In the genomic region with DNA sequence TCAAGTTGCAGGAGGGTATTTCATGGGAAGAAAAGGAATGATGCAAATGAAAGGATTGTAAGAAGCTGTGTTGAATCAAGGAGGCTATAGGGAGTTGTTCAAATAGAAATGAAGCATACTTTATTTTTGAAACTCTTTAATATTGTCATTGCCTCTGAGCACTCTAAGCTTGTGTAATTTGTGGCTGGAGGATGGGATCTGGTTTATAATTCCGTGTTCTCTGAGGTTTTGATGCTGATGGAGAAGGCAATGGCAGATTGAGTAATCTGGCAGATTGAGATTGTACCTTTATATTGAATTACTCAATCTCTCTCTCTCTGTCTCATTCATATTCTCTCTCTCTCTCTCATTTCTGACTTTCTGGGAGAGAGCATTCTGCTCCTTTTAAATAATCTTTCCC, we compare ENCODE assay signal across 23 cellular contexts.
DNase-seq lines count a peak whose midpoint lies in the region; ATAC-seq, FAIRE-seq and TF ChIP-seq lines count a peak whose summit lies in the region.
"Had no signal": no experiment of that assay in that cellular context is flagged by ENCODE, and none has a peak within 500 bp of the region (broad histone marks: within the 10 kb centered on the region; RNA-seq: fewer than 3 reads in every experiment).

No MANE protein-coding gene starts in this region.

- FAIRE-seq in bronchial epithelial cell (lab: Jason Lieb, UNC): no peak
- FAIRE-seq: A204.1, GM12878, GM19239, H1 had no signal

- peaks cover 0 to 8% (median 0%) of the 10 kb centered on the region in 3 donors for H3K9me3 ChIP-seq in gastroesophageal sphincter
- H3K9me3 ChIP-seq in gastrocnemius medialis: no peaks in the 10 kb centered on the region
- no peaks in the 10 kb centered on the region for H3K9me3 ChIP-seq in vagina
- H3K9me3 ChIP-seq: BE2C had no signal

- 36 to 63% methylated on average over 1 of the region's 1 CpG for WGBS in gastroesophageal sphincter (ENCODE audit: low coverage in 1 of 2), 2 donors

- peak; percentile 37 for ATAC-seq in gastroesophageal sphincter
- peak; percentile 52 to 63 for ATAC-seq in gastrocnemius medialis
- ATAC-seq in GM18858 (IDR thresholded peaks at IDR 0.05; ENCODE audit: unreplicated experiment): no peak
- ATAC-seq in HG02571 (IDR thresholded peaks at IDR 0.05; ENCODE audit: unreplicated experiment): no peak
- ATAC-seq: GM12878 had no signal

- H3K27ac ChIP-seq in gastroesophageal sphincter (peak overlapping the region in 1 of 4 donors; percentile 24), gastrocnemius medialis (peak overlapping the region in 2 of 4 donors; percentile 25 to 41), vagina (peak overlapping the region; percentile 10)
- H3K27ac ChIP-seq: HL-60 had no signal

- in situ Hi-C loops in gastrocnemius medialis (cut with MboI; ENCODE audit: low sequenced_read_pairs in 4 of 4): no loop called here

- intact Hi-C loops in gastrocnemius medialis (cut with DNase I; ENCODE audit: low total_unique reads) (loop anchor here (5.0 kb wide), 2 partner anchors 55 to 75 kb away; no protein-coding TSS in a partner anchor), vagina (cut with DNase I) (no loop called here)

- H3K36me3 ChIP-seq in bronchial epithelial cell (ENCODE audit: control insufficient read depth, insufficient read depth, low read length) (no peaks in the 10 kb centered on the region), gastroesophageal sphincter (no peaks in the 10 kb centered on the region), gastrocnemius medialis (no peaks in the 10 kb centered on the region), vagina (no peaks in the 10 kb centered on the region)
- H3K36me3 ChIP-seq: BE2C had no signal

- TF ChIP-seq CTCF in bronchial epithelial cell (IDR thresholded peaks at IDR 0.05; ENCODE audit: insufficient read depth, low read length, severe bottlenecking): no peak
- no peak for TF ChIP-seq CTCF in gastroesophageal sphincter (IDR thresholded peaks at IDR 0.05)
- TF ChIP-seq CTCF in gastrocnemius medialis (IDR thresholded peaks at IDR 0.05 in 4 of 5, conservative IDR thresholded peaks at IDR 0.05 in 1 of 5): no peak
- TF ChIP-seq CTCF in vagina (IDR thresholded peaks at IDR 0.05): no peak

- TF ChIP-seq POLR2A in gastroesophageal sphincter (IDR thresholded peaks at IDR 0.05) (no peak), gastrocnemius medialis (IDR thresholded peaks at IDR 0.05) (no peak), vagina (IDR thresholded peaks at IDR 0.05) (no peak)

- TF ChIP-seq EP300 in gastroesophageal sphincter (IDR thresholded peaks at IDR 0.05): no peak

- H3K4me3 ChIP-seq in bronchial epithelial cell (ENCODE audit: low read depth, low read length) (no peak overlapping the region), gastroesophageal sphincter (no peak overlapping the region), gastrocnemius medialis (no peak overlapping the region), vagina (no peak overlapping the region)
- H3K4me3 ChIP-seq: GM12878 had no signal

- DNase-seq in bronchial epithelial cell (ENCODE audit: low read depth) (peak; percentile 51), gastrocnemius medialis (no peak), vagina (ENCODE audit: extremely low spot score in 2 of 2) (no peak), activated gamma-delta T cell treated with Interleukin-2 at 50 U/mL for 16 hours (no peak)
- DNase-seq: ACHN; BE2C; C1 segment of cervical spinal cord; CD4-positive, CD25-positive, alpha-beta regulatory T cell; CD8-positive, alpha-beta memory T cell; COR-L47; DMS 273 treated with DMSO at 0.1 percent for 48 hours; DMS53; DND-41; EL; H9 had no signal

- H3K4me1 ChIP-seq in gastroesophageal sphincter (no peaks in the 10 kb centered on the region), gastrocnemius medialis (no peaks in the 10 kb centered on the region), vagina (peaks cover 18% of the 10 kb centered on the region)
- H3K4me1 ChIP-seq: BE2C had no signal

- no peaks in the 10 kb centered on the region for H3K27me3 ChIP-seq in bronchial epithelial cell (ENCODE audit: control insufficient read depth, insufficient read depth, low read length)
- no peaks in the 10 kb centered on the region for H3K27me3 ChIP-seq in gastroesophageal sphincter
- H3K27me3 ChIP-seq in gastrocnemius medialis: no peaks in the 10 kb centered on the region
- no peaks in the 10 kb centered on the region for H3K27me3 ChIP-seq in vagina
- H3K27me3 ChIP-seq: BE2C had no signal

Comparison
In these comparisons a context has a peak if more than half of its experiments do, and no peak if none do; other contexts are left out.
1. ATAC-seq: peak in gastroesophageal sphincter (single experiment) and gastrocnemius medialis (2 of 2); none in GM18858 (single experiment) and HG02571 (single experiment).